ENCODE assay signal across 1 cellular context in genomic region chrX:104195013-104195412, GRCh38.
TF ChIP-seq lines count a peak whose summit lies in the region.

No MANE protein-coding gene starts in this region.

TF ChIP-seq in GM12878, 131 proteins besides CTCF, POLR2A, EP300 and RAD21:
- no peak for TF ChIP-seq ZNF592 (IDR thresholded peaks at IDR 0.05)
TF ChIP-seq in GM12878: peak in this region for 0.
